ENCODE assay signal across 8 cellular contexts in genomic region chr2:15591692-15592463, GRCh38.
A peak's percentile ranks its signal among the peaks of the same experiment; 100 is the strongest.
DNase-seq lines count a peak whose midpoint lies in the region; ATAC-seq and TF ChIP-seq lines count a peak whose summit lies in the region.

Gene DDX1, plus strand, starts transcription at chr2:15591868. Its CDS starts 66 bp downstream, at chr2:15591934.

- no peaks in the 10 kb centered on the region for H3K27me3 Mint-ChIP-seq in activated T-cell treated with anti-CD3 and anti-CD28 coated beads, Interleukin-2, amount 50 U/mL, for 24 hours

- ATAC-seq in GM21526 (IDR thresholded peaks at IDR 0.05; ENCODE audit: low FRiP score, unreplicated experiment): peak; percentile 92

- H3K36me3 Mint-ChIP-seq in activated T-cell treated with anti-CD3 and anti-CD28 coated beads, Interleukin-2, amount 50 U/mL, for 24 hours (ENCODE audit: low read depth): peaks cover 55% of the 10 kb centered on the region

- TF ChIP-seq POLR2A in erythroblast (IDR thresholded peaks at IDR 0.05; ENCODE audit: low read length): peak; percentile 89

- DNase-seq in DMS114 treated with DMSO at 0.1 percent for 48 hours (lab: John Stamatoyannopoulos, UW; ENCODE audit: unreplicated experiment) (peak; percentile 39), HuH-7 (ENCODE audit: low spot score) (peak; percentile 78), OCI-M2 (lab: John Stamatoyannopoulos, UW; ENCODE audit: unreplicated experiment) (peak; percentile 24), erythroblast (lab: John Stamatoyannopoulos, UW) (peak; percentile 94 to 95)
- DNase-seq in activated T-cell treated with anti-CD3 and anti-CD28 coated beads, Interleukin-2, amount 50 U/mL, for 24 hours: peak; percentile 95
- DNase-seq in stimulated activated CD8-positive, alpha-beta memory T cell treated with anti-CD3 and anti-CD28 coated beads, Interleukin-7, amount 100 ng/mL, for 1 hour (ENCODE audit: low read depth in 2 of 2): peak; percentile 73 to 74

- peaks cover 16% of the 10 kb centered on the region for H3K4me1 ChIP-seq in muscle layer of colon (ENCODE audit: insufficient read depth, low read length)

- H3K27ac ChIP-seq in muscle layer of colon (ENCODE audit: low read depth, low read length): peak within 1 kb of the TSS; percentile 79

- H3K4me3 ChIP-seq in muscle layer of colon (ENCODE audit: low read depth in 1 of 2, low read length in 2 of 2): peak within 1 kb of the TSS; percentile 53 to 66

- no peaks in the 10 kb centered on the region for H3K9me3 ChIP-seq in muscle layer of colon (ENCODE audit: low read length)

- H3K4me1 Mint-ChIP-seq in activated T-cell treated with anti-CD3 and anti-CD28 coated beads, Interleukin-2, amount 50 U/mL, for 24 hours (ENCODE audit: low read depth): peaks cover 36% of the 10 kb centered on the region

- H3K9ac ChIP-seq in muscle layer of colon (ENCODE audit: low read length): peak within 1 kb of the TSS; percentile 63

- H3K27ac Mint-ChIP-seq in activated T-cell treated with anti-CD3 and anti-CD28 coated beads, Interleukin-2, amount 50 U/mL, for 24 hours: peak within 1 kb of the TSS; percentile 98

- H3K27me3 ChIP-seq in muscle layer of colon (ENCODE audit: control insufficient read depth in 1 of 2, insufficient read depth in 2 of 2, low read length in 2 of 2): no peaks in the 10 kb centered on the region

- peaks cover 13% of the 10 kb centered on the region for H3K36me3 ChIP-seq in muscle layer of colon (ENCODE audit: insufficient read depth, low read length)

- H3K4me3 Mint-ChIP-seq in activated T-cell treated with anti-CD3 and anti-CD28 coated beads, Interleukin-2, amount 50 U/mL, for 24 hours: peak within 1 kb of the TSS; percentile 94

- no peaks in the 10 kb centered on the region for H3K9me3 Mint-ChIP-seq in activated T-cell treated with anti-CD3 and anti-CD28 coated beads, Interleukin-2, amount 50 U/mL, for 24 hours

Comparison
In these comparisons a context has a peak if more than half of its experiments do, and no peak if none do; other contexts are left out.
1. Peak in every context shown above with its lines: DNase-seq, ATAC-seq, H3K4me3 ChIP-seq and H3K27ac ChIP-seq.
2. DNase-seq: peak in every context shown above with its lines; median percentile 95 in activated T-cell treated with anti-CD3 and anti-CD28 coated beads, Interleukin-2, amount 50 U/mL, for 24 hours; 94 in erythroblast; 78 in HuH-7; 74 in stimulated activated CD8-positive, alpha-beta memory T cell treated with anti-CD3 and anti-CD28 coated beads, Interleukin-7, amount 100 ng/mL, for 1 hour; 39 in DMS114 treated with DMSO at 0.1 percent for 48 hours; 24 in OCI-M2.